Comparison of ENCODE assay signal across 13 cellular contexts in genomic region chr14:95222151-95222631, GRCh38.
DNase-seq lines count a peak whose midpoint lies in the region; ATAC-seq, FAIRE-seq and TF ChIP-seq lines count a peak whose summit lies in the region.
"Had no signal": no experiment of that assay in that cellular context is flagged by ENCODE, and none has a peak within 500 bp of the region (broad histone marks: within the 10 kb centered on the region; RNA-seq: fewer than 3 reads in every experiment).

No MANE protein-coding gene starts in this region.

- TF ChIP-seq CTCF in dorsolateral prefrontal cortex (IDR thresholded peaks at IDR 0.05 in 54 of 56, conservative IDR thresholded peaks at IDR 0.05 in 2 of 56; ENCODE audit: low read depth in 1 of 56, partially characterized antibody in 56 of 56), result no peak

- H3K9ac ChIP-seq in mesendoderm (ENCODE audit: low read length), result no peak overlapping the region

- H3K36me3 ChIP-seq in mesendoderm (ENCODE audit: control insufficient read depth, insufficient read depth, low read length), result no peaks in the 10 kb centered on the region

- H3K18ac ChIP-seq in mesendoderm (ENCODE audit: low read length), result no peak overlapping the region

- no peaks in the 10 kb centered on the region for H3K79me1 ChIP-seq in mesendoderm (ENCODE audit: low read length)

- H3K56ac ChIP-seq in mesendoderm (ENCODE audit: low read length), result no peak overlapping the region

- ATAC-seq in Right ventricle myocardium inferior (peak; percentile 49), HG03520 (IDR thresholded peaks at IDR 0.05; ENCODE audit: unreplicated experiment) (no peak)

- DNase-seq in Right ventricle myocardium inferior (ENCODE audit: missing footprints), result no peak
- DNase-seq in cardiac septum (ENCODE audit: low spot score), result no peak
- no peak for DNase-seq in dorsolateral prefrontal cortex
- peak; percentile 90 for DNase-seq in mesendoderm
- peak; percentile 52 for DNase-seq in urothelium cell line (ENCODE audit: low spot score)
- no peak for DNase-seq in erythroblast (lab: John Stamatoyannopoulos, UW)
- no peak for DNase-seq in GDM1 (lab: John Stamatoyannopoulos, UW)
- DNase-seq: MM.1S had no signal

- intact Hi-C loops in Right ventricle myocardium inferior (cut with DNase I), result no loop called here
- intact Hi-C loops in cardiac septum (cut with DNase I), result no loop called here
- intact Hi-C loops in dorsolateral prefrontal cortex (cut with DNase I), result loop anchor here in 1 of 2 donors (10.0 kb wide), 1 partner anchor 93 kb away; the partner anchor contains the start of gene CLMN

- WGBS in mesendoderm (ENCODE audit: extremely low coverage, insufficient coverage, low lambda C conversion rate), result no CpG with 5 or more reads among the region's 10 CpGs

- H3K27me3 ChIP-seq in dorsolateral prefrontal cortex, result no peaks in the 10 kb centered on the region
- H3K27me3 ChIP-seq in mesendoderm (ENCODE audit: insufficient read depth, low read length, poor library complexity), result no peaks in the 10 kb centered on the region

- peaks cover 7% of the 10 kb centered on the region for H3K4me1 ChIP-seq in mesendoderm (ENCODE audit: control insufficient read depth, low read depth, low read length)

- no peak overlapping the region for H3K23ac ChIP-seq in mesendoderm (ENCODE audit: low read length)

- no peak for TF ChIP-seq POLR2A in erythroblast (IDR thresholded peaks at IDR 0.05; ENCODE audit: low read length)

- no peak overlapping the region for H2BK15ac ChIP-seq in mesendoderm (replicated peaks; ENCODE audit: low read depth)

- no peak overlapping the region for H2BK5ac ChIP-seq in mesendoderm (ENCODE audit: low read length)

- H2AK5ac ChIP-seq in mesendoderm (ENCODE audit: low read length), result no peak overlapping the region

- no peak for FAIRE-seq in urothelium cell line (lab: Jason Lieb, UNC)
- FAIRE-seq: A549 had no signal

- no peak overlapping the region for H4K8ac ChIP-seq in mesendoderm (ENCODE audit: low read depth, low read length)

- no peak overlapping the region for H4K5ac ChIP-seq in mesendoderm (ENCODE audit: low read length)

- no peak overlapping the region for H3K4ac ChIP-seq in mesendoderm (ENCODE audit: low read depth, low read length)

- H3K4me3 ChIP-seq in dorsolateral prefrontal cortex (no peak overlapping the region), mesendoderm (ENCODE audit: low read length) (no peak overlapping the region)
- H3K4me3 ChIP-seq: A549, lung, psoas muscle had no signal

- no peak overlapping the region for H3K4me2 ChIP-seq in mesendoderm (ENCODE audit: low read length)
- H3K4me2 ChIP-seq: A549 had no signal

- no peaks in the 10 kb centered on the region for H3K79me2 ChIP-seq in mesendoderm (ENCODE audit: control insufficient read depth, insufficient read depth, low read length)

- H2BK120ac ChIP-seq in mesendoderm (ENCODE audit: low read depth, low read length), result no peak overlapping the region

- H3K27ac ChIP-seq in dorsolateral prefrontal cortex (peak overlapping the region in 41 of 59 donors; percentile 7 to 79 (median 47)), mesendoderm (ENCODE audit: low read depth, low read length) (no peak overlapping the region)
- H3K27ac ChIP-seq: A549, psoas muscle, VCaP had no signal

Comparison
In these comparisons a context has a peak if more than half of its experiments do, and no peak if none do; other contexts are left out.
1. DNase-seq: peak in mesendoderm (single experiment) and urothelium cell line (single experiment); none in Right ventricle myocardium inferior (single experiment), cardiac septum (single experiment), dorsolateral prefrontal cortex (0 of 10), erythroblast (0 of 2) and GDM1 (single experiment).